8 cellular contexts compared by ENCODE assay signal in genomic region chr17:21288581-21289017, GRCh38. TPM values are rescaled to one million over a fixed set of nuclear protein-coding genes. Genes with fewer than 3 reads are reported as not detected.
DNase-seq lines count a peak whose midpoint lies in the region; ATAC-seq and TF ChIP-seq lines count a peak whose summit lies in the region.

No MANE protein-coding gene starts in this region.

- peaks cover 18% of the 10 kb centered on the region for H3K36me3 Mint-ChIP-seq in T-helper 2 cell treated with Interferon-gamma antibody and Interleukin-4, amounts not matched to agents 5 μg/mL and 100 μg/mL, for 36 hours (ENCODE audit: low read depth)

- H3K27me3 Mint-ChIP-seq in T-helper 2 cell treated with Interferon-gamma antibody and Interleukin-4, amounts not matched to agents 5 μg/mL and 100 μg/mL, for 36 hours (ENCODE audit: low read depth), result no peaks in the 10 kb centered on the region

- no peaks in the 10 kb centered on the region for H3K9me3 ChIP-seq in testis

- peak overlapping the region; percentile 95 for H3K27ac Mint-ChIP-seq in T-helper 2 cell treated with Interferon-gamma antibody and Interleukin-4, amounts not matched to agents 5 μg/mL and 100 μg/mL, for 36 hours

- 79 to 81% methylated on average over 5 of the region's 5 CpGs for WGBS in testis, 2 donors

- no peak for TF ChIP-seq POLR2A in testis (IDR thresholded peaks at IDR 0.05)

- peaks cover 30% of the 10 kb centered on the region for H3K4me1 Mint-ChIP-seq in T-helper 2 cell treated with Interferon-gamma antibody and Interleukin-4, amounts not matched to agents 5 μg/mL and 100 μg/mL, for 36 hours (ENCODE audit: low read depth)

- peaks cover 16% of the 10 kb centered on the region for H3K4me1 ChIP-seq in foreskin keratinocyte
- H3K4me1 ChIP-seq in testis, result peaks cover 39% of the 10 kb centered on the region

- H3K36me3 ChIP-seq in testis (ENCODE audit: low read depth, missing control alignments), result no peaks in the 10 kb centered on the region

- H3K9me3 Mint-ChIP-seq in T-helper 2 cell treated with Interferon-gamma antibody and Interleukin-4, amounts not matched to agents 5 μg/mL and 100 μg/mL, for 36 hours, result peaks cover 3% of the 10 kb centered on the region

- intact Hi-C loops in testis (cut with DNase I; ENCODE audit: low total_unique reads), result loop anchor here (10.0 kb wide), 2 partner anchors 164 to 226 kb away; partner anchors contain the start of gene DHRS7B

- DNase-seq in T-helper 2 cell treated with Interferon-gamma antibody and Interleukin-4, amounts not matched to agents 5 μg/mL and 100 μg/mL, for 36 hours (ENCODE audit: low spot score), result peak; percentile 28
- DNase-seq in foreskin keratinocyte (no peak), testis (no peak), medulla oblongata (ENCODE audit: extremely low spot score) (no peak), NCI-H2081 treated with DMSO at 0.1 percent for 48 hours (lab: John Stamatoyannopoulos, UW) (no peak), NCI-H1092 (lab: John Stamatoyannopoulos, UW) (no peak)

- H3K27me3 ChIP-seq in foreskin keratinocyte (no peaks in the 10 kb centered on the region), testis (no peaks in the 10 kb centered on the region)

- peak overlapping the region; percentile 71; the same call in 1 of the 2 replicates for H3K4me3 ChIP-seq in GM08714 (ENCODE audit: low read length)
- no peak overlapping the region for H3K4me3 ChIP-seq in testis

- peak overlapping the region; percentile 72 for H3K27ac ChIP-seq in foreskin keratinocyte
- peak overlapping the region; percentile 24 to 46 for H3K27ac ChIP-seq in testis

- H3K4me3 Mint-ChIP-seq in T-helper 2 cell treated with Interferon-gamma antibody and Interleukin-4, amounts not matched to agents 5 μg/mL and 100 μg/mL, for 36 hours, result peak overlapping the region; percentile 97

- peak; percentile 18 for ATAC-seq in GM21619 (IDR thresholded peaks at IDR 0.05; ENCODE audit: unreplicated experiment)
- ATAC-seq in foreskin keratinocyte, result no peak

- TF ChIP-seq CTCF in foreskin keratinocyte (conservative IDR thresholded peaks at IDR 0.05) (peak; percentile 33), testis (IDR thresholded peaks at IDR 0.05) (no peak)

RNA-seq across cellular contexts. Expression of gene MAP2K3, which starts 4.1 kb away (rescaled TPM):
- total RNA-seq in foreskin keratinocyte, result 50.6 and 54.5 TPM in 2 replicates
- 61.3 and 61.6 TPM in 2 replicates for polyA plus RNA-seq in foreskin keratinocyte
- total RNA-seq in testis, result 10 to 100 TPM; 13.5 to 17.5 TPM
- polyA plus RNA-seq in testis (ENCODE audit: insufficient read depth, low read depth, low replicate concordance), result 15.4 TPM

RNA-seq across cellular contexts. Expression of gene NATD1, which starts 35.4 kb away (rescaled TPM):
- total RNA-seq in foreskin keratinocyte, result 1.2 and 2.6 TPM in 2 replicates
- polyA plus RNA-seq in foreskin keratinocyte, result 0.97 and 1.8 TPM in 2 replicates
- total RNA-seq in testis, result 10 to 100 TPM; 17.9 to 20.0 TPM
- 12.1 TPM for polyA plus RNA-seq in testis (ENCODE audit: insufficient read depth, low read depth, low replicate concordance)
